ENCODE assay signal across 1 cellular context in genomic region chr10:15695852-15696251, GRCh38.
TF ChIP-seq lines count a peak whose summit lies in the region.

No MANE protein-coding gene starts in this region.

TF ChIP-seq in H1, 55 proteins besides CTCF, POLR2A, EP300 and RAD21:
- TF ChIP-seq E2F6 (IDR thresholded peaks at IDR 0.05) (no peak), YY1 (IDR thresholded peaks at IDR 0.05; ENCODE audit: low read depth, low read length) (no peak), CHD7 (IDR thresholded peaks at IDR 0.05; ENCODE audit: insufficient replicate concordance, low read length) (no peak), ATF2 (IDR thresholded peaks at IDR 0.05; ENCODE audit: low read length) (no peak), SIRT6 (IDR thresholded peaks at IDR 0.05; ENCODE audit: low read length) (no peak), EGR1 (IDR thresholded peaks at IDR 0.05; ENCODE audit: borderline replicate concordance, low read depth, low read length) (no peak), KDM5A (IDR thresholded peaks at IDR 0.05; ENCODE audit: low read length) (no peak), HDAC2 (IDR thresholded peaks at IDR 0.05; ENCODE audit: borderline replicate concordance in 1 of 2, low read depth in 2 of 2, low read length in 2 of 2) (no peak), EZH2 (IDR thresholded peaks at IDR 0.05; ENCODE audit: low read depth, low read length, severe bottlenecking) (no peak), GABPA (IDR thresholded peaks at IDR 0.05; ENCODE audit: borderline replicate concordance, insufficient read depth, low read length) (no peak), MAFK (IDR thresholded peaks at IDR 0.05; ENCODE audit: low read depth, low read length) (no peak), BACH1 (IDR thresholded peaks at IDR 0.05; ENCODE audit: low read length) (no peak), CTBP2 (IDR thresholded peaks at IDR 0.05; ENCODE audit: borderline replicate concordance, insufficient read depth, insufficient read length, low read length) (no peak), ZNF274 (IDR thresholded peaks at IDR 0.05; ENCODE audit: borderline replicate concordance, extremely low read depth, low read length) (no peak), TCF12 (IDR thresholded peaks at IDR 0.05; ENCODE audit: low read depth, low read length) (no peak), JUN (IDR thresholded peaks at IDR 0.05; ENCODE audit: low read depth, low read length) (no peak), FOSL1 (IDR thresholded peaks at IDR 0.05; ENCODE audit: insufficient read depth, low read depth, low read length) (no peak), BRCA1 (IDR thresholded peaks at IDR 0.05; ENCODE audit: low read depth, low read length) (no peak)
